18 cellular contexts compared by ENCODE assay signal in genomic region chr6:31252625-31253024, GRCh38. TPM values are rescaled to one million over a fixed set of nuclear protein-coding genes. Genes with fewer than 3 reads are reported as not detected.
DNase-seq lines count a peak whose midpoint lies in the region; FAIRE-seq and TF ChIP-seq lines count a peak whose summit lies in the region.
"Had no signal": no experiment of that assay in that cellular context is flagged by ENCODE, and none has a peak within 500 bp of the region (broad histone marks: within the 10 kb centered on the region; RNA-seq: fewer than 3 reads in every experiment).

No MANE protein-coding gene starts in this region.

- H3K36me3 ChIP-seq in Loucy (ENCODE audit: insufficient read depth, low read length) (no peaks in the 10 kb centered on the region), bronchial epithelial cell (ENCODE audit: control insufficient read depth, insufficient read depth, low read length) (no peaks in the 10 kb centered on the region)
- H3K36me3 ChIP-seq: SJCRH30 had no signal

- H3K4me1 ChIP-seq in Loucy (ENCODE audit: insufficient read depth, low read length, poor library complexity, severe bottlenecking) = no peaks in the 10 kb centered on the region
- H3K4me1 ChIP-seq: SJCRH30 had no signal

- TF ChIP-seq CTCF in Loucy (conservative IDR thresholded peaks at IDR 0.05; ENCODE audit: low read length) (peak; percentile 46), bronchial epithelial cell (IDR thresholded peaks at IDR 0.05; ENCODE audit: insufficient read depth, low read length, severe bottlenecking) (no peak), neural crest cell (conservative IDR thresholded peaks at IDR 0.05) (peak; percentile 12), type B pancreatic cell (conservative IDR thresholded peaks at IDR 0.05) (no peak)

- H3K4me1 Mint-ChIP-seq in neural crest cell (no peaks in the 10 kb centered on the region), type B pancreatic cell (ENCODE audit: unreplicated experiment) (no peaks in the 10 kb centered on the region)

- H3K27ac Mint-ChIP-seq in neural crest cell (ENCODE audit: unreplicated experiment) (no peak overlapping the region), type B pancreatic cell (no peak overlapping the region)

- DNase-seq in ELF-1 (ENCODE audit: low read depth, low spot score) (peak; percentile 5), bronchial epithelial cell (ENCODE audit: low read depth) (no peak), neural crest cell (ENCODE audit: low read depth, low spot score) (no peak), superior temporal gyrus (ENCODE audit: extremely low spot score) (no peak), type B pancreatic cell (ENCODE audit: extremely low spot score, unreplicated experiment) (no peak), NCI-H2029 (lab: John Stamatoyannopoulos, UW) (no peak)
- DNase-seq: ACHN, C1 segment of cervical spinal cord, GF-D8, NCI-H1417, NCI-H187, NCI-H2227 treated with DMSO at 0.1 percent for 48 hours, NCI-H510A treated with DMSO at 0.1 percent for 48 hours, NCI-H774, SJCRH30 had no signal

- H3K9me3 Mint-ChIP-seq in neural crest cell (peaks cover 6% of the 10 kb centered on the region), type B pancreatic cell (no peaks in the 10 kb centered on the region)

- H3K27me3 Mint-ChIP-seq in neural crest cell (ENCODE audit: low read depth) = peaks cover 45% of the 10 kb centered on the region
- peaks cover 43% of the 10 kb centered on the region for H3K27me3 Mint-ChIP-seq in type B pancreatic cell

- H3K4me3 ChIP-seq in Loucy (ENCODE audit: low read length, poor library complexity, severe bottlenecking) (no peak overlapping the region), bronchial epithelial cell (ENCODE audit: low read depth, low read length) (no peak overlapping the region)
- H3K4me3 ChIP-seq: SJCRH30 had no signal

- H3K4me3 Mint-ChIP-seq in neural crest cell (no peak overlapping the region), type B pancreatic cell (no peak overlapping the region)

- no peak overlapping the region for H3K4me2 ChIP-seq in Loucy (ENCODE audit: low read depth, low read length, poor library complexity, severe bottlenecking)
- H3K4me2 ChIP-seq: KMS-11 had no signal

- FAIRE-seq in bronchial epithelial cell (lab: Jason Lieb, UNC) = peak; percentile 13
- FAIRE-seq: GM12891 had no signal

- no peaks in the 10 kb centered on the region for H3K79me2 ChIP-seq in Loucy (ENCODE audit: insufficient read depth, low read length)

- no peaks in the 10 kb centered on the region for H3K27me3 ChIP-seq in Loucy (ENCODE audit: insufficient read depth, low read length, poor library complexity, severe bottlenecking)
- H3K27me3 ChIP-seq in bronchial epithelial cell (ENCODE audit: control insufficient read depth, insufficient read depth, low read length) = no peaks in the 10 kb centered on the region
- H3K27me3 ChIP-seq: SJCRH30 had no signal

- H3K9me2 ChIP-seq in Loucy (replicated peaks; ENCODE audit: low read depth, low read length) = no peaks in the 10 kb centered on the region

- H3F3A ChIP-seq in Loucy (ENCODE audit: low read depth) = no peaks in the 10 kb centered on the region

- no peak overlapping the region for H2AFZ ChIP-seq in Loucy (ENCODE audit: low read length)

- peaks cover 7% of the 10 kb centered on the region; the same call in 1 of the 2 replicates for H3K9me3 ChIP-seq in Loucy (ENCODE audit: insufficient read depth, low read depth, low read length)
- H3K9me3 ChIP-seq: SJCRH30 had no signal

- H3K9ac ChIP-seq in Loucy (ENCODE audit: low read depth, low read length, poor library complexity, severe bottlenecking) = no peak overlapping the region
- H3K9ac ChIP-seq: KMS-11 had no signal

- H3K36me3 Mint-ChIP-seq in neural crest cell (ENCODE audit: low read depth) (peaks cover 4% of the 10 kb centered on the region), type B pancreatic cell (no peaks in the 10 kb centered on the region)

- no peaks in the 10 kb centered on the region for H4K20me1 ChIP-seq in Loucy (ENCODE audit: insufficient read depth, low read length, poor library complexity, severe bottlenecking)

RNA-seq across cellular contexts. Expression of gene HLA-C, which starts 19.3 kb away (rescaled TPM):
- 203 and 285 TPM in 2 replicates for total RNA-seq in bronchial epithelial cell
- 70.4 and 72.4 TPM in 2 replicates for total RNA-seq in neural crest cell
- total RNA-seq in type B pancreatic cell (ENCODE audit: low replicate concordance) = 188 and 347 TPM in 2 replicates

Comparison
In these comparisons a context has a peak if more than half of its experiments do, and no peak if none do; other contexts are left out.
1. CTCF ChIP-seq: peak in Loucy (single experiment) and neural crest cell (single experiment); none in bronchial epithelial cell (single experiment) and type B pancreatic cell (single experiment).